Comparison of ENCODE assay signal across 8 cellular contexts in the genomic region with DNA sequence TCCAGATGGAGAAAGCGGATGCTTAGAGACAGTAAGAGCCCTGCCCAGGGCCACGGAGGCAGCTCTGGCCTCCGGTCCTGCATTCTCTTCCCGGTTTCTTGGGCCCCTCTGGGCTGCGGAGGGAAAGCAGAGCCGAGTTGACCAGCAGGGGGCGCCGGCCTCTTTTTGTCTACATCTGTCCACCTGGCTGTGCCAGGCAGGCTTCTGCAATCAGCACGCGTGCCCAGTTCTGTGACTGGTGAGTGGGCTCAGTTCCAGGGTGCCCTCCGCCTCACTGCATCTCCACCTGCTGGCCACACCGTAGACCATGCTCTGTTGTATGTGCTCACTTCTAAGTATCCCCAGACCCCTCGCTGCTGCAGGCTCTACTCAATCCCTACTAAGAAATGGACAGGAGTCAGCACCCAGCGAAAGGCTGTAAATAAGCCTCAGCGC. TPM values are rescaled to one million over a fixed set of nuclear protein-coding genes. Genes with fewer than 3 reads are reported as not detected.
A peak's percentile ranks its signal among the peaks of the same experiment; 100 is the strongest.
DNase-seq lines count a peak whose midpoint lies in the region; ATAC-seq and TF ChIP-seq lines count a peak whose summit lies in the region.

No MANE protein-coding gene starts in this region.

- TF ChIP-seq CTCF in choroid plexus epithelial cell (conservative IDR thresholded peaks at IDR 0.05; ENCODE audit: low read depth, low read length) (peak; percentile 85), left lung (IDR thresholded peaks at IDR 0.05) (peak; percentile 83 to 85)

- H3K4me3 ChIP-seq in choroid plexus epithelial cell (ENCODE audit: low read depth, low read length) (no peak overlapping the region), left lung (no peak overlapping the region)

- no peaks in the 10 kb centered on the region for H3K9me3 ChIP-seq in left lung

- ATAC-seq in HG02870 (IDR thresholded peaks at IDR 0.05; ENCODE audit: unreplicated experiment) (peak; percentile 68), left lung (peak; percentile 94), HG03139 (IDR thresholded peaks at IDR 0.05; ENCODE audit: unreplicated experiment) (no peak)

- no peaks in the 10 kb centered on the region for H3K4me1 ChIP-seq in left lung

- no peaks in the 10 kb centered on the region for H3K36me3 ChIP-seq in left lung

- no peak overlapping the region for H3K27ac ChIP-seq in left lung

- peak; percentile 85 for DNase-seq in DMS153 (lab: John Stamatoyannopoulos, UW)
- peak; percentile 95 for DNase-seq in NCI-H345 treated with DMSO at 0.1 percent for 48 hours (lab: John Stamatoyannopoulos, UW; ENCODE audit: unreplicated experiment)
- DNase-seq in activated CD4-positive, alpha-beta T cell treated with anti-CD3 and anti-CD28 coated beads for 48 hours = peak; percentile 86
- DNase-seq in choroid plexus epithelial cell (ENCODE audit: low read depth) = peak; percentile 74
- DNase-seq in left lung = peak; percentile 88 to 93
- peak; percentile 45 to 71 for DNase-seq in stimulated activated CD4-positive, alpha-beta T cell treated with anti-CD3 and anti-CD28 coated beads, Interleukin-4, amount 100 ng/mL, for 4 hours

- peaks cover 12 to 30% of the 10 kb centered on the region in 2 donors for H3K27me3 ChIP-seq in left lung

- intact Hi-C loops in left lung (cut with DNase I) = no loop called here

RNA-seq across cellular contexts. Expression of a gene that starts 6.7 kb away (rescaled TPM):
- 1 to 10 TPM; 2.9 to 6.1 TPM for total RNA-seq in left lung
